In genomic region chr11:2142300-2142759, GRCh38 we compare ENCODE assay signal across 1 cellular context.
TF ChIP-seq lines count a peak whose summit lies in the region.

No MANE protein-coding gene starts in this region.

TF ChIP-seq in H1, 55 proteins besides CTCF, POLR2A, EP300 and RAD21:
- TF ChIP-seq SUZ12 (IDR thresholded peaks at IDR 0.05; ENCODE audit: low read length) (peak; percentile 70; the same call in 1 of the 2 replicates), ATF2 (IDR thresholded peaks at IDR 0.05; ENCODE audit: low read length) (no peak), E2F6 (IDR thresholded peaks at IDR 0.05) (no peak), EZH2 (IDR thresholded peaks at IDR 0.05; ENCODE audit: low read depth, low read length, severe bottlenecking) (no peak), SP4 (IDR thresholded peaks at IDR 0.05; ENCODE audit: low read length) (no peak), RNF2 (IDR thresholded peaks at IDR 0.05; ENCODE audit: borderline replicate concordance, low read depth, low read length, missing control alignments, poor library complexity, severe bottlenecking) (peak; percentile 96), SIX5 (IDR thresholded peaks at IDR 0.05; ENCODE audit: low read depth, low read length) (no peak), POU5F1 (IDR thresholded peaks at IDR 0.05; ENCODE audit: low read depth, low read length) (no peak), ASH2L (IDR thresholded peaks at IDR 0.05; ENCODE audit: low read length) (no peak), TAF1 (IDR thresholded peaks at IDR 0.05; ENCODE audit: low read depth, low read length) (no peak)
